8 cellular contexts compared by ENCODE assay signal in genomic region chr20:51306521-51307358, GRCh38.
DNase-seq lines count a peak whose midpoint lies in the region; ATAC-seq and TF ChIP-seq lines count a peak whose summit lies in the region.

No MANE protein-coding gene starts in this region.

- H3K36me3 ChIP-seq in liver (ENCODE audit: control insufficient read depth in 4 of 4, insufficient read depth in 3 of 4, low read depth in 1 of 4, low read length in 3 of 4): no peaks in the 10 kb centered on the region

- H3K27me3 ChIP-seq in liver (ENCODE audit: control insufficient read depth in 4 of 4, insufficient read depth in 4 of 4, low read length in 3 of 4): peaks cover 0 to 4% (median 0%) of the 10 kb centered on the region in 4 donors

- 31% methylated on average over 29 of the region's 29 CpGs for WGBS in liver

- H3K9me3 Mint-ChIP-seq in chondrocyte (ENCODE audit: low read depth): no peaks in the 10 kb centered on the region

- no peak overlapping the region for H3K4me3 Mint-ChIP-seq in chondrocyte (ENCODE audit: unreplicated experiment)

- peaks cover 0 to 5% (median 2%) of the 10 kb centered on the region in 4 donors for H3K9me3 ChIP-seq in liver (ENCODE audit: control insufficient read depth in 4 of 4, low read length in 3 of 4)

- peak; percentile 64 for ATAC-seq in HG02852 (IDR thresholded peaks at IDR 0.05; ENCODE audit: unreplicated experiment)
- ATAC-seq in GM19023 (IDR thresholded peaks at IDR 0.05; ENCODE audit: unreplicated experiment): no peak

- H3K27ac Mint-ChIP-seq in chondrocyte (ENCODE audit: unreplicated experiment): no peak overlapping the region

- no peak overlapping the region for H3K9ac ChIP-seq in liver (ENCODE audit: low read depth in 1 of 2, low read length in 2 of 2)

- H3K4me3 ChIP-seq in liver (ENCODE audit: low read depth in 1 of 3, low read length in 3 of 3): no peak overlapping the region

- H3K4me1 ChIP-seq in liver (ENCODE audit: control insufficient read depth in 4 of 4, insufficient read depth in 4 of 4, low read length in 3 of 4): peaks cover 0 to 6% (median 0%) of the 10 kb centered on the region in 4 donors

- peaks cover 11% of the 10 kb centered on the region for H3K4me1 Mint-ChIP-seq in chondrocyte (ENCODE audit: low read depth)

- H3K27ac ChIP-seq in liver (ENCODE audit: low read depth in 1 of 2, low read length in 2 of 2): no peak overlapping the region

- TF ChIP-seq CTCF in chondrocyte (IDR thresholded peaks at IDR 0.05) (peak; percentile 99), liver (IDR thresholded peaks at IDR 0.05; ENCODE audit: low read depth, low read length, missing input control) (peak; percentile 78)

- TF ChIP-seq RAD21 in liver (IDR thresholded peaks at IDR 0.05): peak; percentile 82 to 92

- DNase-seq in DMS53 (lab: John Stamatoyannopoulos, UW) (peak; percentile 54), NCI-H226 (peak; percentile 56), chondrocyte (ENCODE audit: low spot score) (no peak)
- peak; percentile 63 for DNase-seq in activated CD4-positive, alpha-beta T cell treated with anti-CD3 and anti-CD28 coated beads for 4 hours
- DNase-seq in stimulated activated CD4-positive, alpha-beta T cell treated with anti-CD3 and anti-CD28 coated beads, TNF-alpha, amount 100 ng/mL, for 4 hours (ENCODE audit: low read depth in 3 of 3): peak; percentile 42 to 53 (median 50)

- no peaks in the 10 kb centered on the region for H3K36me3 Mint-ChIP-seq in chondrocyte (ENCODE audit: low read depth)

- H3K27me3 Mint-ChIP-seq in chondrocyte (ENCODE audit: low read depth): no peaks in the 10 kb centered on the region

TF ChIP-seq in liver, 16 proteins besides CTCF, POLR2A, EP300 and RAD21:
- TF ChIP-seq MAX (IDR thresholded peaks at IDR 0.05): no peak
- TF ChIP-seq TAF1 (conservative IDR thresholded peaks at IDR 0.05): no peak
- TF ChIP-seq ZBTB33 (IDR thresholded peaks at IDR 0.05): no peak
- no peak for TF ChIP-seq SP1 (IDR thresholded peaks at IDR 0.05)
- no peak for TF ChIP-seq FOXA1 (IDR thresholded peaks at IDR 0.05)
- TF ChIP-seq YY1 (IDR thresholded peaks at IDR 0.05): no peak
- TF ChIP-seq EGR1 (IDR thresholded peaks at IDR 0.05; ENCODE audit: low read depth in 2 of 2): no peak
- TF ChIP-seq RXRA (IDR thresholded peaks at IDR 0.05): no peak
- no peak for TF ChIP-seq FOXA2 (IDR thresholded peaks at IDR 0.05)
- TF ChIP-seq NR2F2 (IDR thresholded peaks at IDR 0.05): no peak
- TF ChIP-seq REST (IDR thresholded peaks at IDR 0.05): no peak
- no peak for TF ChIP-seq ATF3 (IDR thresholded peaks at IDR 0.05)
- no peak for TF ChIP-seq HNF4A (conservative IDR thresholded peaks at IDR 0.05)
- no peak for TF ChIP-seq HNF4G (IDR thresholded peaks at IDR 0.05)
- no peak for TF ChIP-seq GABPA (IDR thresholded peaks at IDR 0.05 in 1 of 2, conservative IDR thresholded peaks at IDR 0.05 in 1 of 2)
- no peak for TF ChIP-seq JUND (IDR thresholded peaks at IDR 0.05)
